8 cellular contexts compared by ENCODE assay signal in the genomic region with DNA sequence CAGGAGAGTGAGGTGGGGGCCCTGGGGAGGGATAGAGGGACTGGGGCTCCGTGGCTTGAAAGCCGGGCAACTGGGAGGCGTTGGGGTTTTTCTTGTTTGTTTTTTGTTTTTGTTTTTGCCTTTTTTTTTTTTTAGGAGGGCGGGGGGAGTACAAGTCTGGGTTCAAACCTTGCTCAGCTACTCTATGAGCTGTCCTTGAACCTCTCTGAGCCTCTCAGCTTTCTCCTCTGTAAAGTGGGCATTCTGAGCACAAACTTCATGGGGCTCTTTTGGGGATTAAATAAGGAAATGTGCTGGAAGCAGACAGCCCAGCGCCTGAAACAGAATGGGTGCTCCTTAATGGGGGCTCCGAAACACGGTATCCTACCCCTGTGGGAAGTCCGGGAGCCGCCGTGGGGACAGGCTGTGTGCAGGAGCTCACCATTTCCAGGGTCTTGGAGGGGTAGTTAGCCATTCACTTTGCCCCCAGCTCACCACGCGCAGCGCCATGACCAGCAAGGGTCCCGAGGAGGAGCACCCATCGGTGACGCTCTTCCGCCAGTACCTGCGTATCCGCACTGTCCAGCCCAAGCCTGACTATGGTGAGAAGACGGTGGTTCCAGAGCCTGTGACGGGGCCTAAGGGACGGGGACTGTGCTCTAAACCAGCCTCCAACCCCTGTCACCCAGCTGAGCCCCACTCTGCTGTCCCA. TPM values are rescaled to one million over a fixed set of nuclear protein-coding genes. Genes with fewer than 3 reads are reported as not detected.
DNase-seq lines count a peak whose midpoint lies in the region; ATAC-seq and TF ChIP-seq lines count a peak whose summit lies in the region.

No MANE protein-coding gene starts in this region.

- H3K27me3 ChIP-seq in liver (ENCODE audit: control insufficient read depth in 4 of 4, insufficient read depth in 4 of 4, low read length in 3 of 4) (no peaks in the 10 kb centered on the region), thoracic aorta (replicated peaks; ENCODE audit: insufficient read depth) (no peaks in the 10 kb centered on the region)

- peaks cover 0 to 3% (median 3%) of the 10 kb centered on the region in 4 donors for H3K36me3 ChIP-seq in liver (ENCODE audit: control insufficient read depth in 4 of 4, insufficient read depth in 3 of 4, low read depth in 1 of 4, low read length in 3 of 4)
- peaks cover 3% of the 10 kb centered on the region for H3K36me3 ChIP-seq in thoracic aorta

- no peak for DNase-seq in activated CD4-positive, alpha-beta T cell treated with anti-CD3 and anti-CD28 coated beads, Interleukin-2, amount 10 ng/mL, durations not matched to agents 7 days and 5 days
- no peak for DNase-seq in activated CD4-positive, alpha-beta T cell treated with anti-CD3 and anti-CD28 coated beads, Interleukin-2, amount 50 U/mL, for 48 hours
- DNase-seq in astrocyte of the spinal cord (ENCODE audit: low read depth, low spot score): no peak
- DNase-seq in thoracic aorta (ENCODE audit: low spot score): no peak
- no peak for DNase-seq in AG08395 (ENCODE audit: low spot score)
- no peak for DNase-seq in superior temporal gyrus (ENCODE audit: extremely low spot score)
- no peak for DNase-seq in NCI-H1436 (lab: John Stamatoyannopoulos, UW)

- H3K27me3 Mint-ChIP-seq in activated CD4-positive, alpha-beta T cell treated with anti-CD3 and anti-CD28 coated beads, Interleukin-2, amount 10 ng/mL, durations not matched to agents 7 days and 5 days: no peaks in the 10 kb centered on the region

- no peak for TF ChIP-seq RAD21 in liver (IDR thresholded peaks at IDR 0.05)

- no peaks in the 10 kb centered on the region for H3K9me3 Mint-ChIP-seq in activated CD4-positive, alpha-beta T cell treated with anti-CD3 and anti-CD28 coated beads, Interleukin-2, amount 10 ng/mL, durations not matched to agents 7 days and 5 days

- in situ Hi-C loops in astrocyte of the spinal cord (cut with HindIII; ENCODE audit: low sequenced_read_pairs): no loop called here

- POLR2A ChIA-PET in activated CD4-positive, alpha-beta T cell treated with anti-CD3 and anti-CD28 coated beads, Interleukin-2, amount 10 ng/mL, durations not matched to agents 7 days and 5 days (lab: Charles Lee): interaction anchor here (0.7 to 2.0 kb wide), 4 partner anchors 10 to 225 kb away, joined by 3 to 10 read pairs (median 6); partner anchors contain the start of genes ABHD14B and RPL29

- peaks cover 29% of the 10 kb centered on the region for H3K4me1 Mint-ChIP-seq in activated CD4-positive, alpha-beta T cell treated with anti-CD3 and anti-CD28 coated beads, Interleukin-2, amount 10 ng/mL, durations not matched to agents 7 days and 5 days

- TF ChIP-seq CTCF in astrocyte of the spinal cord (IDR thresholded peaks at IDR 0.05; ENCODE audit: low read depth, low read length) (no peak), liver (IDR thresholded peaks at IDR 0.05; ENCODE audit: low read depth, low read length, missing input control) (no peak), thoracic aorta (IDR thresholded peaks at IDR 0.05) (no peak)

- H3K4me1 ChIP-seq in liver (ENCODE audit: control insufficient read depth in 4 of 4, insufficient read depth in 4 of 4, low read length in 3 of 4) (peaks cover 6 to 45% (median 25%) of the 10 kb centered on the region in 4 donors), thoracic aorta (ENCODE audit: control insufficient read depth in 1 of 2, low read depth in 2 of 2) (peaks cover 15 to 22% of the 10 kb centered on the region in 2 donors)

- H3K27ac ChIP-seq in liver (ENCODE audit: low read depth in 1 of 2, low read length in 2 of 2) (peak overlapping the region; percentile 96 to 100), thoracic aorta (peak overlapping the region; percentile 94 to 97)

- CTCF ChIA-PET in activated CD4-positive, alpha-beta T cell treated with anti-CD3 and anti-CD28 coated beads, Interleukin-2, amount 10 ng/mL, durations not matched to agents 7 days and 5 days (lab: Charles Lee): interaction anchor here (0.7 to 3.8 kb wide), 12 partner anchors 8 to 1238 kb away, joined by 3 to 61 read pairs (median 5); partner anchors contain the start of genes ABHD14A, ABHD14B, DUSP7 and RPL29

- H3K4me3 ChIP-seq in astrocyte of the spinal cord (ENCODE audit: low read depth, low read length) (peak overlapping the region; percentile 65), liver (ENCODE audit: low read depth in 1 of 3, low read length in 3 of 3) (peak overlapping the region; percentile 62 to 89 (median 68)), thoracic aorta (peak overlapping the region; percentile 89)

- no peaks in the 10 kb centered on the region for H3K9me3 ChIP-seq in liver (ENCODE audit: control insufficient read depth in 4 of 4, low read length in 3 of 4)
- H3K9me3 ChIP-seq in thoracic aorta: no peaks in the 10 kb centered on the region

- H3K36me3 Mint-ChIP-seq in activated CD4-positive, alpha-beta T cell treated with anti-CD3 and anti-CD28 coated beads, Interleukin-2, amount 10 ng/mL, durations not matched to agents 7 days and 5 days (ENCODE audit: low read depth): peaks cover 8% of the 10 kb centered on the region

- 31% methylated on average over 22 of the region's 22 CpGs for WGBS in liver

- no peak for ATAC-seq in thoracic aorta (ENCODE audit: insufficient number of reproducible peaks, low FRiP score, low read depth)

- H3K27ac Mint-ChIP-seq in activated CD4-positive, alpha-beta T cell treated with anti-CD3 and anti-CD28 coated beads, Interleukin-2, amount 10 ng/mL, durations not matched to agents 7 days and 5 days: peak overlapping the region; percentile 88

- peak overlapping the region; percentile 80 to 92 for H3K9ac ChIP-seq in liver (ENCODE audit: low read depth in 1 of 2, low read length in 2 of 2)

- H3K4me3 Mint-ChIP-seq in activated CD4-positive, alpha-beta T cell treated with anti-CD3 and anti-CD28 coated beads, Interleukin-2, amount 10 ng/mL, durations not matched to agents 7 days and 5 days: peak overlapping the region; percentile 91

TF ChIP-seq in liver, 16 proteins besides CTCF, POLR2A, EP300 and RAD21:
- TF ChIP-seq NR2F2 (IDR thresholded peaks at IDR 0.05): peak; percentile 7
- TF ChIP-seq, protein P1, sequence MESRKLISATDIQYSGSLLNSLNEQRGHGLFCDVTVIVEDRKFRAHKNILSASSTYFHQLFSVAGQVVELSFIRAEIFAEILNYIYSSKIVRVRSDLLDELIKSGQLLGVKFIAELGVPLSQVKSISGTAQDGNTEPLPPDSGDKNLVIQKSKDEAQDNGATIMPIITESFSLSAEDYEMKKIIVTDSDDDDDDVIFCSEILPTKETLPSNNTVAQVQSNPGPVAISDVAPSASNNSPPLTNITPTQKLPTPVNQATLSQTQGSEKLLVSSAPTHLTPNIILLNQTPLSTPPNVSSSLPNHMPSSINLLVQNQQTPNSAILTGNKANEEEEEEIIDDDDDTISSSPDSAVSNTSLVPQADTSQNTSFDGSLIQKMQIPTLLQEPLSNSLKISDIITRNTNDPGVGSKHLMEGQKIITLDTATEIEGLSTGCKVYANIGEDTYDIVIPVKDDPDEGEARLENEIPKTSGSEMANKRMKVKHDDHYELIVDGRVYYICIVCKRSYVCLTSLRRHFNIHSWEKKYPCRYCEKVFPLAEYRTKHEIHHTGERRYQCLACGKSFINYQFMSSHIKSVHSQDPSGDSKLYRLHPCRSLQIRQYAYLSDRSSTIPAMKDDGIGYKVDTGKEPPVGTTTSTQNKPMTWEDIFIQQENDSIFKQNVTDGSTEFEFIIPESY (IDR thresholded peaks at IDR 0.05): no peak
- TF ChIP-seq GABPA (IDR thresholded peaks at IDR 0.05 in 1 of 2, conservative IDR thresholded peaks at IDR 0.05 in 1 of 2): no peak
TF ChIP-seq in liver: peak in this region for 1.

RNA-seq across cellular contexts. Expression of gene ACY1, which starts 0.4 kb away (rescaled TPM):
- 10 to 100 TPM; 16.5 to 19.4 TPM for total RNA-seq in activated CD4-positive, alpha-beta T cell treated with anti-CD3 and anti-CD28 coated beads, Interleukin-2, amount 10 ng/mL, durations not matched to agents 7 days and 5 days
- total RNA-seq in liver (100 to 1,000 TPM in 1 of 2 donors, 10 to 100 TPM in 1; 69.5 to 241 TPM), thoracic aorta (10 to 100 TPM in 1 of 2 donors, 1 to 10 TPM in 1; 6.1 to 12.3 TPM)
- polyA plus RNA-seq in liver: 100 to 1,000 TPM; 234 to 274 TPM

RNA-seq across cellular contexts. Expression of gene ABHD14A, which starts 8.9 kb away (rescaled TPM):
- total RNA-seq in activated CD4-positive, alpha-beta T cell treated with anti-CD3 and anti-CD28 coated beads, Interleukin-2, amount 10 ng/mL, durations not matched to agents 7 days and 5 days: 10 to 100 TPM; 11.5 to 16.7 TPM
- total RNA-seq in liver (10 to 100 TPM in 1 of 2 donors, 1 to 10 TPM in 1; 8.2 to 10.5 TPM), thoracic aorta (10 to 100 TPM in 1 of 2 donors, 1 to 10 TPM in 1; 9.7 to 24.0 TPM)
- 10 to 100 TPM; 16.3 to 19.9 TPM for polyA plus RNA-seq in liver

RNA-seq across cellular contexts. Expression of gene ABHD14B, which starts 9.9 kb away (rescaled TPM):
- total RNA-seq in activated CD4-positive, alpha-beta T cell treated with anti-CD3 and anti-CD28 coated beads, Interleukin-2, amount 10 ng/mL, durations not matched to agents 7 days and 5 days: 10 to 100 TPM; 47.8 to 51.4 TPM
- total RNA-seq in liver: 10 to 100 TPM; 24.3 to 43.3 TPM
- 100 to 1,000 TPM in 1 of 2 donors, 10 to 100 TPM in 1; 90.6 to 127 TPM for polyA plus RNA-seq in liver
- total RNA-seq in thoracic aorta: 10 to 100 TPM; 28.6 to 55.2 TPM

RNA-seq across cellular contexts. Expression of gene RPL29, which starts 12.0 kb away (rescaled TPM):
- 1,000 to 10,000 TPM; 1,423 to 1,425 TPM for total RNA-seq in activated CD4-positive, alpha-beta T cell treated with anti-CD3 and anti-CD28 coated beads, Interleukin-2, amount 10 ng/mL, durations not matched to agents 7 days and 5 days
- 100 to 1,000 TPM; 292 to 358 TPM for total RNA-seq in liver
- 100 to 1,000 TPM; 418 to 789 TPM for polyA plus RNA-seq in liver
- 100 to 1,000 TPM; 642 to 718 TPM for total RNA-seq in thoracic aorta

RNA-seq across cellular contexts. Expression of gene PCBP4, which starts 16.5 kb away (rescaled TPM):
- total RNA-seq in activated CD4-positive, alpha-beta T cell treated with anti-CD3 and anti-CD28 coated beads, Interleukin-2, amount 10 ng/mL, durations not matched to agents 7 days and 5 days: 10 to 100 TPM; 21.4 to 27.2 TPM
- 1 to 10 TPM; 4.0 to 4.9 TPM for total RNA-seq in liver
- polyA plus RNA-seq in liver: 1 to 10 TPM; 2.7 to 7.9 TPM
- total RNA-seq in thoracic aorta: 100 to 1,000 TPM; 127 to 144 TPM
